2 cellular contexts compared by ENCODE assay signal in genomic region chrX:48520976-48521352, GRCh38.
TF ChIP-seq lines count a peak whose summit lies in the region.

No MANE protein-coding gene starts in this region.

TF ChIP-seq in A549, 52 proteins besides CTCF, POLR2A, EP300 and RAD21:
- no peak for TF ChIP-seq ATOH8 (CRISPR knock-in tag; IDR thresholded peaks at IDR 0.05; ENCODE audit: low read depth)
- TF ChIP-seq USF2 (IDR thresholded peaks at IDR 0.05), result no peak
- no peak for TF ChIP-seq RCOR1 (IDR thresholded peaks at IDR 0.05; ENCODE audit: low read depth, low read length)
- TF ChIP-seq PHF8 (IDR thresholded peaks at IDR 0.05; ENCODE audit: borderline replicate concordance, low read depth), result no peak
- no peak for TF ChIP-seq SREBF2 (IDR thresholded peaks at IDR 0.05)
- no peak for TF ChIP-seq FOSL2 (IDR thresholded peaks at IDR 0.05)
- no peak for TF ChIP-seq FOSL2 (CRISPR knock-in tag; IDR thresholded peaks at IDR 0.05)
- no peak for TF ChIP-seq POLR2AphosphoS2 (conservative IDR thresholded peaks at IDR 0.05; ENCODE audit: low read length)

TF ChIP-seq in HepG2, 621 proteins besides CTCF, POLR2A, EP300 and RAD21:
- no peak for TF ChIP-seq ZNF124 (CRISPR knock-in tag; IDR thresholded peaks at IDR 0.05)
- no peak for TF ChIP-seq ZNF468 (CRISPR knock-in tag; IDR thresholded peaks at IDR 0.05)
